1 cellular context compared by ENCODE assay signal in genomic region chr1:206117151-206117948, GRCh38.
TF ChIP-seq lines count a peak whose summit lies in the region.

A gene with protein sequence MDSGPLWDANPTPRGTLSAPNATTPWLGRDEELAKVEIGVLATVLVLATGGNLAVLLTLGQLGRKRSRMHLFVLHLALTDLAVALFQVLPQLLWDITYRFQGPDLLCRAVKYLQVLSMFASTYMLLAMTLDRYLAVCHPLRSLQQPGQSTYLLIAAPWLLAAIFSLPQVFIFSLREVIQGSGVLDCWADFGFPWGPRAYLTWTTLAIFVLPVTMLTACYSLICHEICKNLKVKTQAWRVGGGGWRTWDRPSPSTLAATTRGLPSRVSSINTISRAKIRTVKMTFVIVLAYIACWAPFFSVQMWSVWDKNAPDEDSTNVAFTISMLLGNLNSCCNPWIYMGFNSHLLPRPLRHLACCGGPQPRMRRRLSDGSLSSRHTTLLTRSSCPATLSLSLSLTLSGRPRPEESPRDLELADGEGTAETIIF (minus strand): TSS chr1:206117388. CDS start chr1:206116890, 498 bp downstream.

TF ChIP-seq in A549, 52 proteins besides CTCF, POLR2A, EP300 and RAD21 (continued from another document):
- TF ChIP-seq, protein P1, sequence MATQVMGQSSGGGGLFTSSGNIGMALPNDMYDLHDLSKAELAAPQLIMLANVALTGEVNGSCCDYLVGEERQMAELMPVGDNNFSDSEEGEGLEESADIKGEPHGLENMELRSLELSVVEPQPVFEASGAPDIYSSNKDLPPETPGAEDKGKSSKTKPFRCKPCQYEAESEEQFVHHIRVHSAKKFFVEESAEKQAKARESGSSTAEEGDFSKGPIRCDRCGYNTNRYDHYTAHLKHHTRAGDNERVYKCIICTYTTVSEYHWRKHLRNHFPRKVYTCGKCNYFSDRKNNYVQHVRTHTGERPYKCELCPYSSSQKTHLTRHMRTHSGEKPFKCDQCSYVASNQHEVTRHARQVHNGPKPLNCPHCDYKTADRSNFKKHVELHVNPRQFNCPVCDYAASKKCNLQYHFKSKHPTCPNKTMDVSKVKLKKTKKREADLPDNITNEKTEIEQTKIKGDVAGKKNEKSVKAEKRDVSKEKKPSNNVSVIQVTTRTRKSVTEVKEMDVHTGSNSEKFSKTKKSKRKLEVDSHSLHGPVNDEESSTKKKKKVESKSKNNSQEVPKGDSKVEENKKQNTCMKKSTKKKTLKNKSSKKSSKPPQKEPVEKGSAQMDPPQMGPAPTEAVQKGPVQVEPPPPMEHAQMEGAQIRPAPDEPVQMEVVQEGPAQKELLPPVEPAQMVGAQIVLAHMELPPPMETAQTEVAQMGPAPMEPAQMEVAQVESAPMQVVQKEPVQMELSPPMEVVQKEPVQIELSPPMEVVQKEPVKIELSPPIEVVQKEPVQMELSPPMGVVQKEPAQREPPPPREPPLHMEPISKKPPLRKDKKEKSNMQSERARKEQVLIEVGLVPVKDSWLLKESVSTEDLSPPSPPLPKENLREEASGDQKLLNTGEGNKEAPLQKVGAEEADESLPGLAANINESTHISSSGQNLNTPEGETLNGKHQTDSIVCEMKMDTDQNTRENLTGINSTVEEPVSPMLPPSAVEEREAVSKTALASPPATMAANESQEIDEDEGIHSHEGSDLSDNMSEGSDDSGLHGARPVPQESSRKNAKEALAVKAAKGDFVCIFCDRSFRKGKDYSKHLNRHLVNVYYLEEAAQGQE (IDR thresholded peaks at IDR 0.05), result no peak
- TF ChIP-seq CHD2 (IDR thresholded peaks at IDR 0.05; ENCODE audit: low read length, partially characterized antibody) (no peak), BHLHE40 (IDR thresholded peaks at IDR 0.05; ENCODE audit: low read depth, low read length) (no peak)
